ENCODE assay signal across 13 cellular contexts in genomic region chr11:102429691-102430090, GRCh38. TPM values are rescaled to one million over a fixed set of nuclear protein-coding genes. Genes with fewer than 3 reads are reported as not detected.
DNase-seq lines count a peak whose midpoint lies in the region; ATAC-seq and TF ChIP-seq lines count a peak whose summit lies in the region.
"Had no signal": no experiment of that assay in that cellular context is flagged by ENCODE, and none has a peak within 500 bp of the region (broad histone marks: within the 10 kb centered on the region; RNA-seq: fewer than 3 reads in every experiment).

No MANE protein-coding gene starts in this region.

- H3K36me3 Mint-ChIP-seq in activated T-cell treated with anti-CD3 and anti-CD28 coated beads, Interleukin-2, amount 50 U/mL, for 72 hours (ENCODE audit: insufficient read depth in 2 of 2) = peaks cover 27 to 56% of the 10 kb centered on the region in 2 donors
- H3K36me3 Mint-ChIP-seq in brain = peaks cover 61% of the 10 kb centered on the region

- no peaks in the 10 kb centered on the region for H3K27me3 Mint-ChIP-seq in activated T-cell treated with anti-CD3 and anti-CD28 coated beads, Interleukin-2, amount 50 U/mL, for 72 hours (ENCODE audit: low read depth)
- no peaks in the 10 kb centered on the region for H3K27me3 Mint-ChIP-seq in brain
- H3K27me3 Mint-ChIP-seq in stimulated activated naive CD8-positive, alpha-beta T cell treated with anti-CD3 and anti-CD28 coated beads, Interleukin-15, amount 100 ng/mL, for 72 hours = no peaks in the 10 kb centered on the region

- no peak for TF ChIP-seq CTCF in brain (conservative IDR thresholded peaks at IDR 0.05)

- peaks cover 10 to 13% of the 10 kb centered on the region in 2 donors for H3K9me3 Mint-ChIP-seq in activated T-cell treated with anti-CD3 and anti-CD28 coated beads, Interleukin-2, amount 50 U/mL, for 72 hours
- peaks cover 16 to 33% (median 27%) of the 10 kb centered on the region in 5 experiments for H3K9me3 Mint-ChIP-seq in brain
- H3K9me3 Mint-ChIP-seq in stimulated activated naive CD8-positive, alpha-beta T cell treated with anti-CD3 and anti-CD28 coated beads, Interleukin-15, amount 100 ng/mL, for 72 hours = peaks cover 20 to 24% of the 10 kb centered on the region in 2 donors

- H3K4me3 Mint-ChIP-seq in activated T-cell treated with anti-CD3 and anti-CD28 coated beads, Interleukin-2, amount 50 U/mL, for 72 hours = peak overlapping the region; percentile 60 to 66
- no peak overlapping the region for H3K4me3 Mint-ChIP-seq in brain
- peak overlapping the region; percentile 39 to 63 for H3K4me3 Mint-ChIP-seq in stimulated activated naive CD8-positive, alpha-beta T cell treated with anti-CD3 and anti-CD28 coated beads, Interleukin-15, amount 100 ng/mL, for 72 hours

- peak overlapping the region; percentile 89 for H3K27ac Mint-ChIP-seq in activated T-cell treated with anti-CD3 and anti-CD28 coated beads, Interleukin-2, amount 50 U/mL, for 72 hours
- peak overlapping the region in 3 of 5 experiments; percentile 1 to 56 (median 25) for H3K27ac Mint-ChIP-seq in brain
- H3K27ac Mint-ChIP-seq in stimulated activated naive CD8-positive, alpha-beta T cell treated with anti-CD3 and anti-CD28 coated beads, Interleukin-15, amount 100 ng/mL, for 72 hours = peak overlapping the region; percentile 69 to 71

- H3K4me1 Mint-ChIP-seq in activated T-cell treated with anti-CD3 and anti-CD28 coated beads, Interleukin-2, amount 50 U/mL, for 72 hours (ENCODE audit: low read depth) = peaks cover 83% of the 10 kb centered on the region
- H3K4me1 Mint-ChIP-seq in brain = peaks cover 57% of the 10 kb centered on the region
- H3K4me1 Mint-ChIP-seq in stimulated activated naive CD8-positive, alpha-beta T cell treated with anti-CD3 and anti-CD28 coated beads, Interleukin-15, amount 100 ng/mL, for 72 hours = peaks cover 90% of the 10 kb centered on the region

- ATAC-seq in activated T-cell treated with anti-CD3 and anti-CD28 coated beads, Interleukin-2, amount 50 U/mL, for 72 hours (replicated peaks in 1 of 2) = peak; percentile 2 to 9
- peak; percentile 1 for ATAC-seq in HG03280 (IDR thresholded peaks at IDR 0.05; ENCODE audit: unreplicated experiment)
- peak; percentile 7 for ATAC-seq in stimulated activated naive CD8-positive, alpha-beta T cell treated with anti-CD3 and anti-CD28 coated beads, Interleukin-15, amount 100 ng/mL, for 72 hours
- ATAC-seq: left colon had no signal

- DNase-seq in activated T-cell treated with anti-CD3 and anti-CD28 coated beads, Interleukin-2, amount 50 U/mL, for 72 hours = no peak
- DNase-seq in activated T-cell treated with anti-CD3 and anti-CD28 coated beads for 4 hours = no peak
- no peak for DNase-seq in stimulated activated naive CD8-positive, alpha-beta T cell treated with anti-CD3 and anti-CD28 coated beads, Interleukin-15, amount 100 ng/mL, for 72 hours
- DNase-seq in NCI-H446 treated with DMSO at 0.1 percent for 48 hours (lab: John Stamatoyannopoulos, UW) = no peak
- DNase-seq in stimulated activated naive CD4-positive, alpha-beta T cell (lab: John Stamatoyannopoulos, UW) = no peak
- DNase-seq in NCI-H1930 (lab: John Stamatoyannopoulos, UW) = no peak
- DNase-seq: activated CD4-positive, CD25-positive, alpha-beta regulatory T cell treated with anti-CD3 and anti-CD28 coated beads, Interleukin-2, amount 50 U/mL, for 72 hours; AML-193; left colon; NCI-H1436; PC-3 had no signal

RNA-seq across cellular contexts. Expression of gene TMEM123, which starts 22.9 kb away (rescaled TPM):
- total RNA-seq in activated T-cell treated with anti-CD3 and anti-CD28 coated beads, Interleukin-2, amount 50 U/mL, for 72 hours = 100 to 1,000 TPM; 279 to 347 TPM
- 70.0 TPM for polyA plus RNA-seq in brain (ENCODE audit: insufficient read depth, low read depth, low replicate concordance)

Comparison
In these comparisons a context has a peak if more than half of its experiments do, and no peak if none do; other contexts are left out.
1. H3K27ac Mint-ChIP-seq: peak in every context shown above with its lines; median percentile 89 in activated T-cell treated with anti-CD3 and anti-CD28 coated beads, Interleukin-2, amount 50 U/mL, for 72 hours; 70 in stimulated activated naive CD8-positive, alpha-beta T cell treated with anti-CD3 and anti-CD28 coated beads, Interleukin-15, amount 100 ng/mL, for 72 hours; 25 in brain.
2. H3K4me3 Mint-ChIP-seq: peak in activated T-cell treated with anti-CD3 and anti-CD28 coated beads, Interleukin-2, amount 50 U/mL, for 72 hours (2 of 2) and stimulated activated naive CD8-positive, alpha-beta T cell treated with anti-CD3 and anti-CD28 coated beads, Interleukin-15, amount 100 ng/mL, for 72 hours (2 of 2); none in brain (0 of 5).
3. Peak in every context shown above with its lines, with median percentiles within 50 percentile points of each other: ATAC-seq.